ENCODE assay signal across 12 cellular contexts in the genomic region with DNA sequence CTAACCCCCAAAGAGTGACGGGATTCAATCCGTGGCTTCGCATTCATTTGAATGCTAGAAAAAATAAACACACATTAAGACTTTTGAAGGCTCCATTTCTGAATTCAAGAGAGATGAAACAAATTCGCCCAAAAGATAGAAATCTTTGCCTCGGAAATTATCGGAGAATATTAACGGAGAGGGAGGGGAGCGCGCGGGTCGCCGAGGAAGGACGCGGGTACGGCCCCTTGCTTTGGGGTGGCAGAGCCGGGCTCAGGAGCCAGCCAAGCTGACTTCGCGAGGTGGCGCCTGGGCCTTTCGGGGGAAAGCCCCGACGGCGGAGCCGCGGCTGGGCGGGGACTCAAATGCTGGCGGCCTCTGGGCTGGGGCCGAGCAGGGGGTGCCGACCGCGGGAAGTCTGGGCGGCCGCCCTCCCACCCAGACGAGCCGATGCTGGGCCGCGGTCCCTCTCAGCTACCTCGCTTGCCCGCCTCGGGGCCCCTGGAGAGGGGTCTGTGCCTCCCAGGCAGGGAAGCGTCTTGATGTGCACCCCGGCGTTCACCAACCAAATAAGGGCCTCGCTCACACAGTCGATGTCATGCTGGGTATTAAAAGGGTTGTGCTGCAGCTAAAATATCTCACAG. TPM values are rescaled to one million over a fixed set of nuclear protein-coding genes. Genes with fewer than 3 reads are reported as not detected.
DNase-seq lines count a peak whose midpoint lies in the region; ATAC-seq and TF ChIP-seq lines count a peak whose summit lies in the region.
"Had no signal": no experiment of that assay in that cellular context is flagged by ENCODE, and none has a peak within 500 bp of the region (broad histone marks: within the 10 kb centered on the region; RNA-seq: fewer than 3 reads in every experiment).

No MANE protein-coding gene starts in this region.

- no peak overlapping the region for H3K27ac ChIP-seq in naive thymus-derived CD4-positive, alpha-beta T cell (ENCODE audit: low read depth, low read length)
- no peak overlapping the region for H3K27ac ChIP-seq in smooth muscle cell (ENCODE audit: low read depth)
- H3K27ac ChIP-seq: 22Rv1, left ventricle myocardium inferior, psoas muscle had no signal

- DNase-seq in DMS 273 (lab: John Stamatoyannopoulos, UW; ENCODE audit: unreplicated experiment) = peak; percentile 30
- DNase-seq in DMS 273 treated with DMSO at 0.1 percent for 48 hours (lab: John Stamatoyannopoulos, UW) = no peak
- no peak for DNase-seq in naive thymus-derived CD4-positive, alpha-beta T cell
- DNase-seq in smooth muscle cell (lab: John Stamatoyannopoulos, UW; ENCODE audit: unreplicated experiment) = no peak
- DNase-seq in mucosa of gallbladder (ENCODE audit: low spot score) = no peak
- DNase-seq: left ventricle myocardium inferior, psoas muscle had no signal

- H3K27me3 Mint-ChIP-seq in activated naive CD8-positive, alpha-beta T cell = peaks cover 67% of the 10 kb centered on the region
- H3K27me3 Mint-ChIP-seq in naive thymus-derived CD4-positive, alpha-beta T cell = peaks cover 82 to 88% (median 85%) of the 10 kb centered on the region in 5 donors

- peak overlapping the region; percentile 59 for H3K4me3 Mint-ChIP-seq in activated naive CD8-positive, alpha-beta T cell
- peak overlapping the region in 7 of 10 donors; percentile 39 to 67 (median 56) for H3K4me3 Mint-ChIP-seq in naive thymus-derived CD4-positive, alpha-beta T cell

- peaks cover 8 to 34% of the 10 kb centered on the region in 2 donors for H3K27me3 ChIP-seq in naive thymus-derived CD4-positive, alpha-beta T cell (ENCODE audit: control insufficient read depth in 2 of 2, insufficient read depth in 2 of 2, low read length in 2 of 2)
- peaks cover 100% of the 10 kb centered on the region for H3K27me3 ChIP-seq in smooth muscle cell (ENCODE audit: low read depth)

- no peaks in the 10 kb centered on the region for H3K36me3 ChIP-seq in naive thymus-derived CD4-positive, alpha-beta T cell (ENCODE audit: control insufficient read depth in 2 of 3, insufficient read depth in 3 of 3, low read length in 3 of 3)
- H3K36me3 ChIP-seq in smooth muscle cell (ENCODE audit: low read depth) = no peaks in the 10 kb centered on the region
- H3K36me3 ChIP-seq: left ventricle myocardium inferior had no signal

- POLR2A ChIA-PET in naive thymus-derived CD4-positive, alpha-beta T cell (lab: Charles Lee) = no interaction called here

- no peak overlapping the region for H3K9ac ChIP-seq in smooth muscle cell (ENCODE audit: low read depth)

- intact Hi-C loops in naive thymus-derived CD4-positive, alpha-beta T cell (cut with micrococcal nuclease) = no loop called here

- H3K4me1 Mint-ChIP-seq in activated naive CD8-positive, alpha-beta T cell (ENCODE audit: low read depth) = peaks cover 22% of the 10 kb centered on the region
- peaks cover 3 to 31% (median 25%) of the 10 kb centered on the region in 7 donors for H3K4me1 Mint-ChIP-seq in naive thymus-derived CD4-positive, alpha-beta T cell

- TF ChIP-seq CTCF in smooth muscle cell (IDR thresholded peaks at IDR 0.05; ENCODE audit: borderline replicate concordance, insufficient read depth, poor library complexity, severe bottlenecking) = no peak

- CTCF ChIA-PET in naive thymus-derived CD4-positive, alpha-beta T cell (lab: Charles Lee) = no interaction called here

- no peak overlapping the region for H3K4me3 ChIP-seq in naive thymus-derived CD4-positive, alpha-beta T cell (ENCODE audit: low read length)
- no peak overlapping the region for H3K4me3 ChIP-seq in smooth muscle cell
- H3K4me3 ChIP-seq: left ventricle myocardium inferior, psoas muscle had no signal

- H3K36me3 Mint-ChIP-seq in activated naive CD8-positive, alpha-beta T cell = peaks cover 2% of the 10 kb centered on the region
- H3K36me3 Mint-ChIP-seq in naive thymus-derived CD4-positive, alpha-beta T cell = peaks cover 3 to 13% (median 4%) of the 10 kb centered on the region in 5 donors

- no peaks in the 10 kb centered on the region for H3K9me3 ChIP-seq in naive thymus-derived CD4-positive, alpha-beta T cell (ENCODE audit: control insufficient read depth in 2 of 3, low read length in 3 of 3)
- no peaks in the 10 kb centered on the region for H3K9me3 ChIP-seq in smooth muscle cell (replicated peaks; ENCODE audit: low read depth)
- H3K9me3 ChIP-seq: left ventricle myocardium inferior, psoas muscle had no signal

- peak; percentile 64 for ATAC-seq in GM18907 (IDR thresholded peaks at IDR 0.05; ENCODE audit: unreplicated experiment)
- ATAC-seq in naive thymus-derived CD4-positive, alpha-beta T cell = no peak
- no peak for ATAC-seq in GM19452 (IDR thresholded peaks at IDR 0.05; ENCODE audit: unreplicated experiment)
- ATAC-seq: psoas muscle had no signal

- peaks cover 4% of the 10 kb centered on the region for H3K9me3 Mint-ChIP-seq in activated naive CD8-positive, alpha-beta T cell (ENCODE audit: low read depth)
- peaks cover 1 to 34% (median 6%) of the 10 kb centered on the region in 11 donors for H3K9me3 Mint-ChIP-seq in naive thymus-derived CD4-positive, alpha-beta T cell

- H3F3A ChIP-seq in smooth muscle cell (ENCODE audit: low read depth) = no peaks in the 10 kb centered on the region

- no peak overlapping the region for H3K4me2 ChIP-seq in smooth muscle cell

- H2AFZ ChIP-seq in smooth muscle cell (ENCODE audit: low read depth) = no peak overlapping the region

- H3K79me2 ChIP-seq in smooth muscle cell (ENCODE audit: low read depth) = no peaks in the 10 kb centered on the region

- no peak overlapping the region for H3K27ac Mint-ChIP-seq in activated naive CD8-positive, alpha-beta T cell
- H3K27ac Mint-ChIP-seq in naive thymus-derived CD4-positive, alpha-beta T cell = no peak overlapping the region

- peaks cover 0 to 4% of the 10 kb centered on the region in 2 donors for H3K4me1 ChIP-seq in naive thymus-derived CD4-positive, alpha-beta T cell (ENCODE audit: control insufficient read depth in 2 of 2, insufficient read depth in 2 of 2, low read length in 2 of 2)
- peaks cover 17% of the 10 kb centered on the region for H3K4me1 ChIP-seq in smooth muscle cell (ENCODE audit: low read depth)

- WGBS in smooth muscle cell (ENCODE audit: low lambda C conversion rate) = 3% methylated on average over 38 of the region's 45 CpGs

- H4K20me1 ChIP-seq in smooth muscle cell (ENCODE audit: low read depth) = no peaks in the 10 kb centered on the region

RNA-seq across cellular contexts. Expression of a gene that starts 14.7 kb away (rescaled TPM):
- total RNA-seq in naive thymus-derived CD4-positive, alpha-beta T cell = not detected
- not detected for polyA plus RNA-seq in naive thymus-derived CD4-positive, alpha-beta T cell
- total RNA-seq in smooth muscle cell = not detected in 2 replicates
- polyA plus RNA-seq in smooth muscle cell = not detected in 2 replicates
- 0.26 TPM for total RNA-seq in mucosa of gallbladder
- total RNA-seq: left ventricle myocardium inferior, NCI-H460, psoas muscle had no signal
- polyA plus RNA-seq: psoas muscle had no signal
